Comparison of ENCODE assay signal across 10 cellular contexts in the genomic region with DNA sequence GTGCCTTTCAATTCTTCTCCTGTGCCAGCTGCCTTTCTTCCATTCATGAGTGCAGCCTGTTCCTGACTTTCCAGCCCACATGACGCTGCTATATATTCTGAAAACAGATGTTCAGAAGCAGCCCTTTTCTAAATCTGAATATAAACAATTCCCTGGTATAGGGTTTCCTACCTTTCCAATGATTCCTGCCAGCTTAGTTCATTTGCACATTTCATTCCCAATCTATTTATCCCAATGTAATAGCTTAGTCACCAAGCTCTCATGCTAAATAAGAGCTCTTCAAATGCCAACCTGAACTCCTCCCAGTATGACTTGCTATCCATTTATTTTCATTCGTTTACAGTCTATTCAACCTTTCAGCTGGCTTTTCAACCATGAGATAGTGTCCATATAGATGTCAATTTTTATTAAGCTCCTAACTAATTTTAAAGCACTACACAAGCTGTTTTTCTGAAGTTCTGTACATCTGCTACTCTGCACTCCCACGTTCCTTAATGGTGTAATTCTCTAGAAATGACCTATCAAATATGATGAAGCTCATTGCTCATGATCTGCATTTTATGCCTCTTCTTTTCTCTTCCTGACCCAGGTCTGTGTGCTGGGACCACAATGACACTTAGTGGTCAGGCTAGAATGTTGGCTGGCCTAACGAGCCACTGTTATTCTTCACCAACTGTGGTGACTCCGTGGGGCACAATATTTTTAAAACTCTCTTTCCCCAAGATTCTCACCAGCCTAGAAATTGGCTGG.
DNase-seq lines count a peak whose midpoint lies in the region; ATAC-seq and TF ChIP-seq lines count a peak whose summit lies in the region.
"Had no signal": no experiment of that assay in that cellular context is flagged by ENCODE, and none has a peak within 500 bp of the region (broad histone marks: within the 10 kb centered on the region; RNA-seq: fewer than 3 reads in every experiment).

No MANE protein-coding gene starts in this region.

- DNase-seq in EL (peak; percentile 56), NCI-H2029 treated with DMSO at 0.1 percent for 48 hours (lab: John Stamatoyannopoulos, UW) (peak; percentile 89), astrocyte of the hippocampus (ENCODE audit: low read depth, low spot score) (peak; percentile 49), ureter (ENCODE audit: low spot score) (no peak)
- DNase-seq: activated CD4-positive, alpha-beta T cell treated with anti-CD3 and anti-CD28 coated beads for 36 hours; immature natural killer cell had no signal

- H2AFZ ChIP-seq in parathyroid adenoma, result peak overlapping the region; percentile 52

- no peak overlapping the region for H3K4me3 ChIP-seq in parathyroid adenoma (ENCODE audit: low read depth, low read length)

- no peak overlapping the region for H3K4me2 ChIP-seq in parathyroid adenoma (ENCODE audit: low read length)

- peaks cover 12% of the 10 kb centered on the region for H3K9me3 ChIP-seq in parathyroid adenoma (ENCODE audit: control insufficient read depth, low read length)

- H3K79me2 ChIP-seq in parathyroid adenoma, result no peaks in the 10 kb centered on the region

- no peaks in the 10 kb centered on the region for H3K27me3 ChIP-seq in parathyroid adenoma (ENCODE audit: control insufficient read depth, insufficient read depth, low read length)

- no peak for TF ChIP-seq CTCF in parathyroid adenoma (IDR thresholded peaks at IDR 0.05)

- H3K36me3 ChIP-seq in parathyroid adenoma (ENCODE audit: control insufficient read depth, insufficient read depth, low read length), result peaks cover 4% of the 10 kb centered on the region

- ATAC-seq in GM19397 (IDR thresholded peaks at IDR 0.05; ENCODE audit: unreplicated experiment), result no peak
- no peak for ATAC-seq in HG03135 (IDR thresholded peaks at IDR 0.05; ENCODE audit: unreplicated experiment)
- ATAC-seq in GM19035 (IDR thresholded peaks at IDR 0.05; ENCODE audit: unreplicated experiment), result no peak
- ATAC-seq: activated CD4-positive, alpha-beta T cell treated with anti-CD3 and anti-CD28 coated beads for 36 hours had no signal

- H3K27ac ChIP-seq in parathyroid adenoma, result peak overlapping the region; percentile 96

- peaks cover 51% of the 10 kb centered on the region for H3K4me1 ChIP-seq in parathyroid adenoma

- H3K9ac ChIP-seq in parathyroid adenoma, result no peak overlapping the region
